8 cellular contexts compared by ENCODE assay signal in genomic region chr16:50246299-50247122, GRCh38. TPM values are rescaled to one million over a fixed set of nuclear protein-coding genes. Genes with fewer than 3 reads are reported as not detected.
DNase-seq lines count a peak whose midpoint lies in the region; ATAC-seq lines count a peak whose summit lies in the region.

No MANE protein-coding gene starts in this region.

- ATAC-seq in HG03442 (IDR thresholded peaks at IDR 0.05; ENCODE audit: unreplicated experiment) = peak; percentile 20
- ATAC-seq in activated naive CD4-positive, alpha-beta T cell treated with anti-CD3 and anti-CD28 coated beads, Interleukin-2, amount 50 U/mL, for 72 hours = peak; percentile 8 to 14

- peak overlapping the region; percentile 43 for H3K4me3 ChIP-seq in iPS-11a (ENCODE audit: low read depth, low read length)
- H3K4me3 ChIP-seq in skin epidermis = peak overlapping the region; percentile 37 to 59 (median 50)

- CTCF ChIA-PET in activated CD4-positive, alpha-beta T cell treated with anti-CD3 and anti-CD28 coated beads, Interleukin-2, amount 10 ng/mL, durations not matched to agents 7 days and 5 days (lab: Charles Lee) = interaction anchor here (1.2 to 1.7 kb wide), 5 partner anchors 8 to 81 kb away, joined by 3 to 5 read pairs (median 3); no protein-coding TSS in a partner anchor

- peaks cover 3% of the 10 kb centered on the region for H3K27me3 Mint-ChIP-seq in activated CD4-positive, alpha-beta T cell treated with anti-CD3 and anti-CD28 coated beads, Interleukin-2, amount 10 ng/mL, durations not matched to agents 7 days and 5 days

- peaks cover 32% of the 10 kb centered on the region for H3K4me1 Mint-ChIP-seq in activated CD4-positive, alpha-beta T cell treated with anti-CD3 and anti-CD28 coated beads, Interleukin-2, amount 10 ng/mL, durations not matched to agents 7 days and 5 days

- H3K4me3 Mint-ChIP-seq in activated CD4-positive, alpha-beta T cell treated with anti-CD3 and anti-CD28 coated beads, Interleukin-2, amount 10 ng/mL, durations not matched to agents 7 days and 5 days = peak overlapping the region; percentile 75

- no peak for DNase-seq in activated CD4-positive, alpha-beta T cell treated with anti-CD3 and anti-CD28 coated beads, Interleukin-2, amount 10 ng/mL, durations not matched to agents 7 days and 5 days
- DNase-seq in activated CD4-positive, alpha-beta T cell treated with anti-CD3 and anti-CD28 coated beads, Interleukin-2, amount 50 U/mL, for 1 hour = no peak
- peak in 1 of 2 donors; percentile 22 for DNase-seq in activated naive CD4-positive, alpha-beta T cell treated with anti-CD3 and anti-CD28 coated beads, Interleukin-2, amount 50 U/mL, for 72 hours (ENCODE audit: low spot score in 2 of 2)
- DNase-seq in NCI-H2081 treated with DMSO at 0.1 percent for 48 hours (lab: John Stamatoyannopoulos, UW) = no peak
- DNase-seq in central memory CD4-positive, alpha-beta T cell = no peak

- POLR2A ChIA-PET in activated CD4-positive, alpha-beta T cell treated with anti-CD3 and anti-CD28 coated beads, Interleukin-2, amount 10 ng/mL, durations not matched to agents 7 days and 5 days (lab: Charles Lee) = no interaction called here

- H3K27ac ChIP-seq in skin epidermis = peak overlapping the region in 19 of 21 experiments; percentile 42 to 83 (median 66)

- peaks cover 2% of the 10 kb centered on the region for H3K36me3 Mint-ChIP-seq in activated CD4-positive, alpha-beta T cell treated with anti-CD3 and anti-CD28 coated beads, Interleukin-2, amount 10 ng/mL, durations not matched to agents 7 days and 5 days (ENCODE audit: low read depth)
- no peaks in the 10 kb centered on the region for H3K36me3 Mint-ChIP-seq in activated naive CD4-positive, alpha-beta T cell treated with anti-CD3 and anti-CD28 coated beads, Interleukin-2, amount 50 U/mL, for 72 hours

- no peaks in the 10 kb centered on the region for H3K9me3 Mint-ChIP-seq in activated CD4-positive, alpha-beta T cell treated with anti-CD3 and anti-CD28 coated beads, Interleukin-2, amount 10 ng/mL, durations not matched to agents 7 days and 5 days
- H3K9me3 Mint-ChIP-seq in activated naive CD4-positive, alpha-beta T cell treated with anti-CD3 and anti-CD28 coated beads, Interleukin-2, amount 50 U/mL, for 72 hours = no peaks in the 10 kb centered on the region

- peak overlapping the region; percentile 19 for H3K27ac Mint-ChIP-seq in activated CD4-positive, alpha-beta T cell treated with anti-CD3 and anti-CD28 coated beads, Interleukin-2, amount 10 ng/mL, durations not matched to agents 7 days and 5 days
- H3K27ac Mint-ChIP-seq in activated naive CD4-positive, alpha-beta T cell treated with anti-CD3 and anti-CD28 coated beads, Interleukin-2, amount 50 U/mL, for 72 hours = peak overlapping the region; percentile 33 to 80

RNA-seq across cellular contexts. Expression of gene ADCY7, which starts 19.8 kb away (rescaled TPM):
- total RNA-seq in activated CD4-positive, alpha-beta T cell treated with anti-CD3 and anti-CD28 coated beads, Interleukin-2, amount 10 ng/mL, durations not matched to agents 7 days and 5 days = 100 to 1,000 TPM; 197 to 255 TPM
- 100 to 1,000 TPM in 1 of 2 donors, 10 to 100 TPM in 1; 78.5 to 104 TPM for total RNA-seq in activated naive CD4-positive, alpha-beta T cell treated with anti-CD3 and anti-CD28 coated beads, Interleukin-2, amount 50 U/mL, for 72 hours
